ENCODE assay signal across 20 cellular contexts in the genomic region with DNA sequence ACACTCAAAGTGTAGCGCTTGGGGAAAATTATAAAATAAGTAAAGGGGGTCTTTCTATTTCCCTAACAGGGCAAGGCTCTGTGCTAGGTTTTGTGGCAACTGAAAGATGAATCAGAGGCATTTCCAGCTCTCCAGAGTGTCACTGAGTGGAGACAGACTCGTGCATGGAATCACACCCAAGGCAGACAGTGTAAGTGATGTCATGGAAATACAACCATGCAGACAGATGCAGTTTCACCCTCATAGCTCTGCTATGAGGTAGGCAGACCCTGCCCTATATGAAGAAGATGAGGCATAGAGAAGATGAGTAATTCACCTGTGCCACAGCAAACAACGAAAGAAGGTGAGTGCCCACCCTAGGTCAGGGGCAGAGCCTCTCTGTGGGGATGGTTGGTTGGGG. TPM values are rescaled to one million over a fixed set of nuclear protein-coding genes. Genes with fewer than 3 reads are reported as not detected.
DNase-seq lines count a peak whose midpoint lies in the region; ATAC-seq and TF ChIP-seq lines count a peak whose summit lies in the region.
"Had no signal": no experiment of that assay in that cellular context is flagged by ENCODE, and none has a peak within 500 bp of the region (broad histone marks: within the 10 kb centered on the region; RNA-seq: fewer than 3 reads in every experiment).

No MANE protein-coding gene starts in this region.

- no peak for TF ChIP-seq CTCF in A673 (conservative IDR thresholded peaks at IDR 0.05; ENCODE audit: low read depth, low read length)

- no peak overlapping the region for H3K27ac Mint-ChIP-seq in activated T-helper 17 cell treated with anti-CD3 and anti-CD28 coated beads, Interleukin-2, amount 50 U/mL, for 72 hours
- H3K27ac Mint-ChIP-seq: CD4-positive, alpha-beta T cell; IgD-negative memory B cell had no signal

- H3K27me3 ChIP-seq in A673 (replicated peaks; ENCODE audit: insufficient read depth, low read depth, low read length, poor library complexity): no peaks in the 10 kb centered on the region
- H3K27me3 ChIP-seq: BE2C, SJSA1 had no signal

- no peaks in the 10 kb centered on the region for H3K9me3 ChIP-seq in A673 (ENCODE audit: low read depth, low read length, poor library complexity, severe bottlenecking)
- H3K9me3 ChIP-seq: BE2C, SJSA1 had no signal

- H3K9me3 Mint-ChIP-seq in activated T-helper 17 cell treated with anti-CD3 and anti-CD28 coated beads, Interleukin-2, amount 50 U/mL, for 72 hours: no peaks in the 10 kb centered on the region
- H3K9me3 Mint-ChIP-seq: CD4-positive, alpha-beta T cell; IgD-negative memory B cell had no signal

- peaks cover 9% of the 10 kb centered on the region for H3K4me1 ChIP-seq in A673 (ENCODE audit: insufficient read depth, low read length, poor library complexity, severe bottlenecking)
- H3K4me1 ChIP-seq: BE2C had no signal

- CTCF ChIA-PET in A673 (lab: Charles Lee): no interaction called here

- H3K4me3 ChIP-seq in A673 (ENCODE audit: low read depth, low read length, poor library complexity, severe bottlenecking): no peak overlapping the region
- H3K4me3 ChIP-seq: GM12878, PC-9, SJSA1 had no signal

- peaks cover 20% of the 10 kb centered on the region for H3K4me1 Mint-ChIP-seq in activated T-helper 17 cell treated with anti-CD3 and anti-CD28 coated beads, Interleukin-2, amount 50 U/mL, for 72 hours

- DNase-seq in ELR (ENCODE audit: low read depth): peak; percentile 15
- DNase-seq in glomerular visceral epithelial cell (ENCODE audit: extremely low spot score): peak; percentile 29
- DNase-seq in renal cortical epithelial cell (ENCODE audit: low read depth): peak; percentile 16
- DNase-seq in NCI-H2081 (lab: John Stamatoyannopoulos, UW): no peak
- DNase-seq in NOMO-1 treated with DMSO at 0.1 percent for 48 hours (lab: John Stamatoyannopoulos, UW; ENCODE audit: unreplicated experiment): no peak
- no peak for DNase-seq in NCI-H2196 (lab: John Stamatoyannopoulos, UW; ENCODE audit: unreplicated experiment)
- no peak for DNase-seq in A673 (ENCODE audit: low spot score)
- DNase-seq: ACHN; BE2C; CD4-positive, alpha-beta T cell; DMS53; HCEC 1CT; NCI-H1105 treated with DMSO at 0.1 percent for 48 hours; NCI-H187; NCI-H774; PC-9 had no signal

- no peak overlapping the region for H3K27ac ChIP-seq in A673 (ENCODE audit: low read depth, low read length, poor library complexity, severe bottlenecking)
- H3K27ac ChIP-seq: PC-9, SJSA1 had no signal

- intact Hi-C loops in A673 (cut with micrococcal nuclease; ENCODE audit: unreplicated experiment): no loop called here

- peak; percentile 13 for ATAC-seq in activated T-helper 17 cell treated with anti-CD3 and anti-CD28 coated beads, Interleukin-2, amount 50 U/mL, for 72 hours (replicated peaks)
- ATAC-seq: GM12878 had no signal

- H3K4me3 Mint-ChIP-seq in activated T-helper 17 cell treated with anti-CD3 and anti-CD28 coated beads, Interleukin-2, amount 50 U/mL, for 72 hours: no peak overlapping the region
- H3K4me3 Mint-ChIP-seq: CD4-positive, alpha-beta T cell; IgD-negative memory B cell had no signal

- no peaks in the 10 kb centered on the region for H3K36me3 ChIP-seq in A673 (ENCODE audit: insufficient read depth, low read length, poor library complexity, severe bottlenecking)
- H3K36me3 ChIP-seq: BE2C, SJSA1 had no signal

- BruUV-seq in A673 (replicated peaks; lab: Mats Ljungman, UMichigan): no TSS peak

- no peaks in the 10 kb centered on the region for H3K36me3 Mint-ChIP-seq in activated T-helper 17 cell treated with anti-CD3 and anti-CD28 coated beads, Interleukin-2, amount 50 U/mL, for 72 hours (ENCODE audit: low read depth)
- H3K36me3 Mint-ChIP-seq: IgD-negative memory B cell had no signal

- peaks cover 13% of the 10 kb centered on the region for H3K27me3 Mint-ChIP-seq in activated T-helper 17 cell treated with anti-CD3 and anti-CD28 coated beads, Interleukin-2, amount 50 U/mL, for 72 hours

- POLR2A ChIA-PET in A673 (lab: Charles Lee; ENCODE audit: low non-redundant PET): no interaction called here

RNA-seq across cellular contexts. Expression of gene PITRM1, which starts 57.2 kb away (rescaled TPM):
- 100 to 1,000 TPM; 160 to 169 TPM for total RNA-seq in activated T-helper 17 cell treated with anti-CD3 and anti-CD28 coated beads, Interleukin-2, amount 50 U/mL, for 72 hours
- total RNA-seq in renal cortical epithelial cell (46.5 and 76.5 TPM in 2 replicates), A673 (2021) (80.1 and 83.5 TPM in 2 replicates)

Comparison
In these comparisons a context has a peak if more than half of its experiments do, and no peak if none do; other contexts are left out.
1. DNase-seq: peak in ELR (single experiment), glomerular visceral epithelial cell (single experiment) and renal cortical epithelial cell (single experiment); none in NCI-H2081 (0 of 2), NOMO-1 treated with DMSO at 0.1 percent for 48 hours (single experiment), NCI-H2196 (single experiment) and A673 (single experiment).